9 cellular contexts compared by ENCODE assay signal in the genomic region with DNA sequence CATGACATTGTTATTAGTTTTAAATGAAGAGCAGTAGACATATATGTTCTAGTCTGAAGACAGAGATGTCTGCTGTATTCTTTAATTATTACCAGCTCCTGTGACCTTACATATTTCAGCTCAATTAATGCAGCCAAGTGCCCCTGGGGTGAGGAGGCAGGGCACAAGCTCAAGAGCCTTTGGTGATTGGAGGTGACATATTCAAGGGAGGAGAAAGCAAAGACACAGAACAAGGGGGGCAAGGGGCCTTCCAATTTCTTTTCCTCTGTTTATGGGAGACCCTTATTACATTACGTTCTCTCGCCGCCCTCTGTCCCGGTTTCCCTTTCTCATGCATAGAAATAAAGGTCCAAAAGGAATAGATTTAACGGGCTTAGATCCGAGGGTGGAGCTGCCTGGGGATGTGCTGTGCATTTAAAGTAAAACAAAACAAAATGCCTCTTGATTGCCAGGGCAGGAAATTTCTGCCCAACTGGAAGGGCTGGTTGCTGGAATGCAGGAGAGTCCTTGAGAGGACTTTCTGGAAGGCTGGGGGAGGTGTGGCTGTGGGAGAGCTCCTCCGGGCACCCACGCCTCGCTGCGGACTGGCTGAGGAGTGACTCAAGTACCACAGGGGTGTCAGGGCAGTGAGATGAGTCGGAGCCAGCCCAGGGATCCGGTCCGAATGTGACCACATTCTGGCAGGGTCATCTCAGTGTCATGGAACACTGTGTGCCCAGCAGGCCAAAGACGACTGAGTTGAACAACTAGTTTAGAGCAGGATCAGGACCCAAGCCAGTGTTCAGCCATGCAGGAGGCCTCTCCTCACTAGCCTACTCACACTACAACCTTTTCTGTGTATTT. TPM values are rescaled to one million over a fixed set of nuclear protein-coding genes. Genes with fewer than 3 reads are reported as not detected.
DNase-seq lines count a peak whose midpoint lies in the region; ATAC-seq, FAIRE-seq and TF ChIP-seq lines count a peak whose summit lies in the region.
"Had no signal": no experiment of that assay in that cellular context is flagged by ENCODE, and none has a peak within 500 bp of the region (broad histone marks: within the 10 kb centered on the region; RNA-seq: fewer than 3 reads in every experiment).

No MANE protein-coding gene starts in this region.

- TF ChIP-seq EP300 in HepG2 (IDR thresholded peaks at IDR 0.05; ENCODE audit: low read depth in 2 of 2, low read length in 2 of 2) (no peak), HepG2 (CRISPR knock-in tag; IDR thresholded peaks at IDR 0.05; ENCODE audit: borderline replicate concordance) (no peak)

- intact Hi-C loops in HepG2 (cut with micrococcal nuclease; ENCODE audit: unreplicated experiment): loop anchor here (10.0 kb wide), 1 partner anchor 659 kb away; no protein-coding TSS in a partner anchor

- H3K4me3 ChIP-seq in H7 (ENCODE audit: insufficient read depth, low read depth, low read length) (no peak overlapping the region), subcutaneous abdominal adipose tissue (ENCODE audit: low read depth in 1 of 5, low read length in 5 of 5) (peak overlapping the region; percentile 12 to 36 (median 23)), HepG2 (replicated peaks in 1 of 3; ENCODE audit: insufficient read depth in 1 of 3, low read depth in 2 of 3, low read length in 3 of 3) (no peak overlapping the region)

- POLR2A ChIA-PET in HepG2 (lab: Yijun Ruan, JAX): no interaction called here

- no peak for FAIRE-seq in HepG2 (lab: Jason Lieb, UNC)

- in situ Hi-C loops in HepG2 (cut with HindIII; ENCODE audit: extremely low pct_ligation_motif_present, low pct_unique_long_range_greater_than_20kb): no loop called here

- H3K9me3 ChIP-seq in subcutaneous abdominal adipose tissue (ENCODE audit: control insufficient read depth in 5 of 5, low read length in 5 of 5) (no peaks in the 10 kb centered on the region), HepG2 (ENCODE audit: low read length) (no peaks in the 10 kb centered on the region)

- TF ChIP-seq CTCF in HepG2 (CRISPR knock-in tag; IDR thresholded peaks at IDR 0.05): no peak

- H3K36me3 ChIP-seq in H7 (replicated peaks; ENCODE audit: control insufficient read depth, insufficient read depth, low read length) (no peaks in the 10 kb centered on the region), subcutaneous abdominal adipose tissue (ENCODE audit: control insufficient read depth in 5 of 5, insufficient read depth in 5 of 5, low read length in 5 of 5) (no peaks in the 10 kb centered on the region), HepG2 (replicated peaks in 1 of 2; ENCODE audit: control insufficient read depth in 1 of 2, insufficient read depth in 2 of 2, low read length in 2 of 2) (no peaks in the 10 kb centered on the region)

- no TSS peak for BruUV-seq in HepG2 (replicated peaks; lab: Mats Ljungman, UMichigan)

- no peak overlapping the region for H2AFZ ChIP-seq in HepG2 (ENCODE audit: low read length)

- no peak for TF ChIP-seq RAD21 in HepG2 (CRISPR knock-in tag; IDR thresholded peaks at IDR 0.05)

- H3K4me2 ChIP-seq in HepG2 (ENCODE audit: low read depth, low read length): no peak overlapping the region

- H3K27me3 ChIP-seq in H7 (ENCODE audit: control insufficient read depth, insufficient read depth, low read length): no peaks in the 10 kb centered on the region
- no peaks in the 10 kb centered on the region for H3K27me3 ChIP-seq in subcutaneous abdominal adipose tissue (ENCODE audit: control insufficient read depth in 5 of 5, insufficient read depth in 4 of 5, low read length in 5 of 5)
- H3K27me3 ChIP-seq in HepG2 (ENCODE audit: control insufficient read depth in 1 of 2, insufficient read depth in 2 of 2, low read length in 2 of 2): peaks cover 0 to 3% of the 10 kb centered on the region in 2 experiments; a peak in 1 of 5 replicates

- H3K9ac ChIP-seq in subcutaneous abdominal adipose tissue (ENCODE audit: low read length in 5 of 5) (peak overlapping the region in 3 of 5 donors; percentile 38 to 60 (median 59)), HepG2 (ENCODE audit: insufficient read depth, low read depth, low read length) (no peak overlapping the region)

- H3K4me1 ChIP-seq in subcutaneous abdominal adipose tissue (ENCODE audit: control insufficient read depth in 5 of 5, insufficient read depth in 5 of 5, low read length in 5 of 5): peaks cover 0 to 24% (median 14%) of the 10 kb centered on the region in 5 donors
- no peaks in the 10 kb centered on the region for H3K4me1 ChIP-seq in HepG2 (ENCODE audit: insufficient read depth, low read length)

- H3K79me2 ChIP-seq in HepG2 (ENCODE audit: insufficient read depth, low read length): no peaks in the 10 kb centered on the region

- WGBS in HepG2 (ENCODE audit: low lambda C conversion rate): 31% methylated on average over 7 of the region's 14 CpGs

- DNase-seq in H7: peak; percentile 23
- peak; percentile 90 for DNase-seq in astrocyte of the hippocampus (ENCODE audit: low read depth, low spot score)
- DNase-seq in iPS-NIHi7 (ENCODE audit: extremely low spot score): peak; percentile 76
- no peak for DNase-seq in activated T-cell treated with anti-CD3 and anti-CD28 coated beads, Interleukin-2, amount 50 U/mL, for 1 hour
- no peak for DNase-seq in NCI-H345 treated with DMSO at 0.1 percent for 48 hours (lab: John Stamatoyannopoulos, UW; ENCODE audit: unreplicated experiment)
- no peak for DNase-seq in NCI-H2029 treated with DMSO at 0.1 percent for 48 hours (lab: John Stamatoyannopoulos, UW)
- DNase-seq in HepG2 (ENCODE audit: low spot score): no peak

- H3K27ac ChIP-seq in subcutaneous abdominal adipose tissue (ENCODE audit: low read depth, low read length): peak overlapping the region; percentile 63
- no peak overlapping the region for H3K27ac ChIP-seq in HepG2 (ENCODE audit: extremely low read length, insufficient read depth, low read length)

- CTCF ChIA-PET in HepG2 (lab: Yijun Ruan, JAX; ENCODE audit: low intra/inter-chr PET ratio, low total read pairs): no interaction called here

- no peaks in the 10 kb centered on the region for H4K20me1 ChIP-seq in HepG2 (ENCODE audit: insufficient read depth, low read length)

- ATAC-seq in HepG2: no peak

- TF ChIP-seq POLR2A in HepG2 (IDR thresholded peaks at IDR 0.05; ENCODE audit: insufficient read depth in 1 of 2, low read depth in 2 of 2, low read length in 2 of 2): no peak

TF ChIP-seq in HepG2, 621 proteins besides CTCF, POLR2A, EP300 and RAD21:
- no peak for TF ChIP-seq GPN1 (CRISPR knock-in tag; IDR thresholded peaks at IDR 0.05; ENCODE audit: borderline replicate concordance)

RNA-seq across cellular contexts. Expression of gene GSG1, which starts 32.1 kb away (rescaled TPM):
- total RNA-seq in H7 (2014; rRNA removed; shearing (Covaris generic)): 0.07 TPM in 1 of 2 replicates, not detected in the other
- total RNA-seq in HepG2 (2016; rRNA removed; fragmentation: Illumina TruSeq; extraction: Trizol): not detected in 2 replicates
- not detected in 2 replicates for total RNA-seq in HepG2 (2016; cell fraction: cytosol; rRNA removed; fragmentation: Illumina TruSeq; extraction: Trizol; ENCODE audit: low read depth)
- total RNA-seq in HepG2 (2016; cell fraction: insoluble cytoplasmic fraction; rRNA removed; fragmentation: Illumina TruSeq; extraction: Trizol): not detected in 2 replicates
- not detected in 2 replicates for total RNA-seq in HepG2 (2016; cell fraction: membrane; rRNA removed; fragmentation: Illumina TruSeq; extraction: Trizol)
- not detected in 2 replicates for total RNA-seq in HepG2 (2016; cell fraction: nucleus; rRNA removed; fragmentation: Illumina TruSeq; extraction: Trizol)
- not detected in 2 replicates for polyA plus RNA-seq in HepG2 (2011; rRNA removed)
- not detected in 2 replicates for polyA plus RNA-seq in HepG2 (2011; cell fraction: cytosol; rRNA removed)
- polyA plus RNA-seq in HepG2 (2011; cell fraction: nucleus; rRNA removed): not detected in 2 replicates
- not detected in 2 replicates for polyA plus RNA-seq in HepG2 (2012)
- not detected in 2 replicates for polyA plus RNA-seq in HepG2 (2016; cell fraction: cytosol; fragmentation: Illumina TruSeq; extraction: Trizol; ENCODE audit: low read depth)
- not detected in 2 replicates for polyA plus RNA-seq in HepG2 (2016; cell fraction: insoluble cytoplasmic fraction; fragmentation: Illumina TruSeq; extraction: Trizol; ENCODE audit: low read depth)
- polyA plus RNA-seq in HepG2 (2016; cell fraction: membrane; fragmentation: Illumina TruSeq; extraction: Trizol; ENCODE audit: low read depth): not detected in 2 replicates
- polyA plus RNA-seq in HepG2 (2016; cell fraction: nucleus; fragmentation: Illumina TruSeq; extraction: Trizol; ENCODE audit: insufficient read depth, low read depth): not detected in 2 replicates
- polyA minus RNA-seq in HepG2 (2011; rRNA and poly(A)+ RNA removed; ENCODE audit: low replicate concordance): 0.26 TPM in 1 of 2 replicates, not detected in the other
- not detected in 2 replicates for polyA minus RNA-seq in HepG2 (2011; cell fraction: cytosol; rRNA and poly(A)+ RNA removed)
- polyA minus RNA-seq in HepG2 (2011; cell fraction: nucleus; rRNA and poly(A)+ RNA removed): not detected in 2 replicates
- total RNA-seq: T-helper 2 cell treated with Interferon-gamma antibody and Interleukin-4, amounts not matched to agents 100 ng/mL and 5 ng/mL, for 36 hours had no signal

Comparison
In these comparisons a context has a peak if more than half of its experiments do, and no peak if none do; other contexts are left out.
1. DNase-seq: peak in H7 (single experiment), astrocyte of the hippocampus (single experiment) and iPS-NIHi7 (single experiment); none in activated T-cell treated with anti-CD3 and anti-CD28 coated beads, Interleukin-2, amount 50 U/mL, for 1 hour (single experiment), NCI-H345 treated with DMSO at 0.1 percent for 48 hours (single experiment), NCI-H2029 treated with DMSO at 0.1 percent for 48 hours (single experiment) and HepG2 (single experiment).
2. H3K4me3 ChIP-seq: peak in subcutaneous abdominal adipose tissue (5 of 5); none in H7 (single experiment) and HepG2 (0 of 3).